In genomic region chr19:41860419-41861097, GRCh38 we compare ENCODE assay signal across 7 cellular contexts. TPM values are rescaled to one million over a fixed set of nuclear protein-coding genes. Genes with fewer than 3 reads are reported as not detected.
DNase-seq lines count a peak whose midpoint lies in the region; TF ChIP-seq lines count a peak whose summit lies in the region.

No MANE protein-coding gene starts in this region.

- no peak overlapping the region for H2AFZ ChIP-seq in neural cell (ENCODE audit: low read depth, low read length)

- H3K4me3 Mint-ChIP-seq in T-helper 1 cell treated with Interleukin-12 subunit alpha and Interleukin-12 subunit beta and Interleukin-4 antibody, amounts not matched to agents 30 μg/mL and 1 μg/mL, for 36 hours = peak overlapping the region; percentile 91

- H3K36me3 Mint-ChIP-seq in T-helper 1 cell treated with Interleukin-12 subunit alpha and Interleukin-12 subunit beta and Interleukin-4 antibody, amounts not matched to agents 30 μg/mL and 1 μg/mL, for 36 hours (ENCODE audit: low read depth) = peaks cover 48% of the 10 kb centered on the region

- peak overlapping the region; percentile 98 for H3K27ac ChIP-seq in neural cell (ENCODE audit: low read length)

- no peak for TF ChIP-seq RAD21 in neural cell (conservative IDR thresholded peaks at IDR 0.05)

- H3K36me3 ChIP-seq in H7 (replicated peaks; ENCODE audit: control insufficient read depth, insufficient read depth, low read length) (peaks cover 43% of the 10 kb centered on the region), neural cell (ENCODE audit: insufficient read depth, low read length) (peaks cover 4% of the 10 kb centered on the region)

- peaks cover 32% of the 10 kb centered on the region for H3K79me2 ChIP-seq in neural cell (replicated peaks; ENCODE audit: insufficient read depth, low read length)

- no peaks in the 10 kb centered on the region for H3K27me3 Mint-ChIP-seq in T-helper 1 cell treated with Interleukin-12 subunit alpha and Interleukin-12 subunit beta and Interleukin-4 antibody, amounts not matched to agents 30 μg/mL and 1 μg/mL, for 36 hours (ENCODE audit: low read depth)

- peak overlapping the region; percentile 89 for H3K27ac Mint-ChIP-seq in T-helper 1 cell treated with Interleukin-12 subunit alpha and Interleukin-12 subunit beta and Interleukin-4 antibody, amounts not matched to agents 30 μg/mL and 1 μg/mL, for 36 hours

- H3K4me3 ChIP-seq in H7 (ENCODE audit: insufficient read depth, low read depth, low read length) (peak overlapping the region; percentile 76), epithelial cell of esophagus (ENCODE audit: low read length) (peak overlapping the region; percentile 94), neural cell (ENCODE audit: low read length) (peak overlapping the region; percentile 95)

- H3K9me2 ChIP-seq in neural cell (ENCODE audit: insufficient read depth, low read length) = no peaks in the 10 kb centered on the region

- H3K9me3 ChIP-seq in neural cell (ENCODE audit: low read length) = no peaks in the 10 kb centered on the region

- H3F3A ChIP-seq in neural cell (ENCODE audit: insufficient read depth, low read length, poor library complexity, severe bottlenecking) = peaks cover 2% of the 10 kb centered on the region

- peak overlapping the region; percentile 89 for H3K9ac ChIP-seq in neural cell (ENCODE audit: low read length)

- H3K9me3 Mint-ChIP-seq in T-helper 1 cell treated with Interleukin-12 subunit alpha and Interleukin-12 subunit beta and Interleukin-4 antibody, amounts not matched to agents 30 μg/mL and 1 μg/mL, for 36 hours = no peaks in the 10 kb centered on the region

- no peaks in the 10 kb centered on the region; the same call in 1 of the 2 replicates for H3K27me3 ChIP-seq in H7 (ENCODE audit: control insufficient read depth, insufficient read depth, low read length)
- no peaks in the 10 kb centered on the region for H3K27me3 ChIP-seq in neural cell (ENCODE audit: insufficient read depth, low read depth, low read length)

- DNase-seq in H7 (no peak), epithelial cell of esophagus (ENCODE audit: low read depth) (no peak), DMS114 treated with DMSO at 0.1 percent for 48 hours (lab: John Stamatoyannopoulos, UW; ENCODE audit: unreplicated experiment) (no peak), LoVo (ENCODE audit: low spot score) (no peak), NCI-H2081 (lab: John Stamatoyannopoulos, UW) (no peak)

- no peak for TF ChIP-seq EP300 in neural cell (conservative IDR thresholded peaks at IDR 0.05; ENCODE audit: poor library complexity, severe bottlenecking)

- peaks cover 39% of the 10 kb centered on the region for H3K4me1 Mint-ChIP-seq in T-helper 1 cell treated with Interleukin-12 subunit alpha and Interleukin-12 subunit beta and Interleukin-4 antibody, amounts not matched to agents 30 μg/mL and 1 μg/mL, for 36 hours (ENCODE audit: low read depth)

- peak overlapping the region; percentile 84 for H3K4me2 ChIP-seq in neural cell (ENCODE audit: low read length)

- no peaks in the 10 kb centered on the region for H4K20me1 ChIP-seq in neural cell (ENCODE audit: insufficient read depth)

- no peak for TF ChIP-seq CTCF in epithelial cell of esophagus (IDR thresholded peaks at IDR 0.05; ENCODE audit: insufficient read depth, low read depth, low read length, missing control alignments)
- no peak for TF ChIP-seq CTCF in neural cell (IDR thresholded peaks at IDR 0.05; ENCODE audit: poor library complexity, severe bottlenecking)

TF ChIP-seq in neural cell, 6 proteins besides CTCF, POLR2A, EP300 and RAD21:
- peak; percentile 45 for TF ChIP-seq MXI1 (conservative IDR thresholded peaks at IDR 0.05; ENCODE audit: poor library complexity, severe bottlenecking)
- no peak for TF ChIP-seq SMC3 (conservative IDR thresholded peaks at IDR 0.05; ENCODE audit: poor library complexity)
- TF ChIP-seq REST (IDR thresholded peaks at IDR 0.05; ENCODE audit: borderline replicate concordance) = no peak
TF ChIP-seq in neural cell: peak in this region for 1.

RNA-seq across cellular contexts. Expression of gene RPS19, which starts 0.5 kb away (rescaled TPM):
- 2,022 and 3,019 TPM in 2 replicates for total RNA-seq in H7 (2014; rRNA removed; shearing (Covaris generic))
- polyA plus RNA-seq in neural cell = 783 and 1,001 TPM in 2 replicates
- polyA minus RNA-seq in neural cell = 430 and 458 TPM in 2 replicates

RNA-seq across cellular contexts. Expression of gene DMRTC2, which starts 15.7 kb away (rescaled TPM):
- not detected in 2 replicates for total RNA-seq in H7 (2014; rRNA removed; shearing (Covaris generic))
- polyA plus RNA-seq in neural cell = not detected in 2 replicates
- polyA minus RNA-seq in neural cell = not detected in 2 replicates

RNA-seq across cellular contexts. Expression of gene LYPD4, which starts 16.1 kb away (rescaled TPM):
- total RNA-seq in H7 (2014; rRNA removed; shearing (Covaris generic)) = not detected in 2 replicates
- not detected in 2 replicates for polyA plus RNA-seq in neural cell
- polyA minus RNA-seq in neural cell = not detected in 2 replicates

RNA-seq across cellular contexts. Expression of gene CD79A, which starts 16.5 kb away (rescaled TPM):
- total RNA-seq in H7 (2014; rRNA removed; shearing (Covaris generic)) = 0.55 TPM in 1 of 2 replicates, not detected in the other
- 0.40 TPM in 1 of 2 replicates, not detected in the other for polyA plus RNA-seq in neural cell
- not detected in 2 replicates for polyA minus RNA-seq in neural cell

RNA-seq across cellular contexts. Expression of gene ARHGEF1, which starts 22.4 kb away (rescaled TPM):
- total RNA-seq in H7 (2014; rRNA removed; shearing (Covaris generic)) = 34.3 and 40.7 TPM in 2 replicates
- polyA plus RNA-seq in neural cell = 12.0 and 13.6 TPM in 2 replicates
- polyA minus RNA-seq in neural cell = 10.5 and 13.1 TPM in 2 replicates
